Comparison of ENCODE assay signal across 8 cellular contexts in genomic region chr17:58303981-58304734, GRCh38. TPM values are rescaled to one million over a fixed set of nuclear protein-coding genes. Genes with fewer than 3 reads are reported as not detected.
DNase-seq lines count a peak whose midpoint lies in the region; ATAC-seq, FAIRE-seq and TF ChIP-seq lines count a peak whose summit lies in the region.

No MANE protein-coding gene starts in this region.

- H3K79me1 ChIP-seq in H9 (ENCODE audit: insufficient read depth, low read depth, low read length, poor library complexity, severe bottlenecking) (no peaks in the 10 kb centered on the region), H1 (ENCODE audit: low read depth, low read length) (no peaks in the 10 kb centered on the region)

- peak; percentile 74 for TF ChIP-seq CTCF in CD8-positive, alpha-beta T cell (IDR thresholded peaks at IDR 0.05)
- peak; percentile 93 for TF ChIP-seq CTCF in H9 (conservative IDR thresholded peaks at IDR 0.05)
- TF ChIP-seq CTCF in H1 (IDR thresholded peaks at IDR 0.05; ENCODE audit: control extremely low read depth in 1 of 3, insufficient read depth in 1 of 3, low read depth in 1 of 3, low read length in 3 of 3), result peak; percentile 82 to 97 (median 93)
- peak; percentile 64 to 74 (median 69) for TF ChIP-seq CTCF in transverse colon (IDR thresholded peaks at IDR 0.05)

- H3T11ph ChIP-seq in H9 (ENCODE audit: low read length), result no peak overlapping the region

- no peak overlapping the region for H3K27ac Mint-ChIP-seq in CD8-positive, alpha-beta T cell
- H3K27ac Mint-ChIP-seq in H9, result peak overlapping the region in 1 of 3 experiments; percentile 85; a peak in 1 of 7 replicates

- no peaks in the 10 kb centered on the region for H3K9me3 ChIP-seq in CD8-positive, alpha-beta T cell (ENCODE audit: low read length)
- H3K9me3 ChIP-seq in H9 (ENCODE audit: control insufficient read depth, low read depth, low read length) (no peaks in the 10 kb centered on the region), H1 (ENCODE audit: insufficient read depth in 2 of 2, low read depth in 1 of 2, low read length in 1 of 2) (no peaks in the 10 kb centered on the region), transverse colon (no peaks in the 10 kb centered on the region)

- in situ Hi-C loops in transverse colon (cut with MboI; ENCODE audit: low pct_ligation_motif_present in 1 of 4, low pct_unique_long_range_greater_than_20kb in 1 of 4, low sequenced_read_pairs in 3 of 4), result no loop called here

- H4K91ac ChIP-seq in H9 (ENCODE audit: insufficient read length, low read depth, low read length) (peak overlapping the region; percentile 60), H1 (replicated peaks; ENCODE audit: insufficient read length, low read length) (peak overlapping the region; percentile 67)

- DNase-seq in CD8-positive, alpha-beta T cell, result peak; percentile 35 to 73 (median 52)
- DNase-seq in H9 (peak; percentile 90), NCI-H510A treated with DMSO at 0.1 percent for 48 hours (lab: John Stamatoyannopoulos, UW) (peak; percentile 35), H1 (ENCODE audit: low read depth in 1 of 2, low spot score in 2 of 2) (peak; percentile 41 to 84), myocyte (ENCODE audit: low read depth) (peak; percentile 20), transverse colon (peak; percentile 51)
- DNase-seq in activated CD4-positive, alpha-beta T cell treated with anti-CD3 and anti-CD28 coated beads, Interleukin-2, amount 50 U/mL, for 48 hours, result peak; percentile 60 to 72

- H3K4me3 Mint-ChIP-seq in CD8-positive, alpha-beta T cell, result no peak overlapping the region
- no peak overlapping the region; a peak in 1 of 5 replicates for H3K4me3 Mint-ChIP-seq in H9

- H4K5ac ChIP-seq in H9 (ENCODE audit: insufficient read length, low read depth, low read length), result no peak overlapping the region
- peak overlapping the region; percentile 65 for H4K5ac ChIP-seq in H1 (ENCODE audit: insufficient read length, low read depth, low read length)

- no peak overlapping the region for H2AK5ac ChIP-seq in H9 (ENCODE audit: insufficient read length, low read length)
- H2AK5ac ChIP-seq in H1 (ENCODE audit: low read depth, low read length), result no peak overlapping the region

- H3K79me2 ChIP-seq in H9 (ENCODE audit: insufficient read depth, low read length) (no peaks in the 10 kb centered on the region), H1 (ENCODE audit: control insufficient read depth in 1 of 2, insufficient read depth in 2 of 2, low read length in 2 of 2) (no peaks in the 10 kb centered on the region)

- TF ChIP-seq EP300 in H1 (IDR thresholded peaks at IDR 0.05; ENCODE audit: borderline replicate concordance in 1 of 2, low read depth in 2 of 2, low read length in 2 of 2) (no peak), transverse colon (IDR thresholded peaks at IDR 0.05; ENCODE audit: low read depth) (no peak)

- H3K27ac ChIP-seq in CD8-positive, alpha-beta T cell (ENCODE audit: low read depth, low read length), result no peak overlapping the region
- H3K27ac ChIP-seq in H9 (ENCODE audit: insufficient read length, low read depth, low read length) (no peak overlapping the region), H1 (ENCODE audit: low read depth, low read length) (peak overlapping the region; percentile 16; the same call in 1 of the 2 replicates), transverse colon (no peak overlapping the region)

- TF ChIP-seq POLR2A in H1 (IDR thresholded peaks at IDR 0.05; ENCODE audit: control extremely low read depth in 1 of 2, low read depth in 2 of 2, low read length in 2 of 2), result no peak
- no peak for TF ChIP-seq POLR2A in transverse colon (IDR thresholded peaks at IDR 0.05)

- no peak overlapping the region for H4K8ac ChIP-seq in H9 (replicated peaks; ENCODE audit: insufficient read length, low read depth, low read length)
- peak overlapping the region; percentile 83 for H4K8ac ChIP-seq in H1 (ENCODE audit: extremely low read depth, insufficient read depth, low read length)

- H3K4me3 ChIP-seq in CD8-positive, alpha-beta T cell (ENCODE audit: low read depth, low read length), result no peak overlapping the region
- no peak overlapping the region for H3K4me3 ChIP-seq in H1 (ENCODE audit: extremely low read depth in 1 of 4, insufficient read depth in 2 of 4, low read depth in 3 of 4, low read length in 4 of 4)
- no peak overlapping the region for H3K4me3 ChIP-seq in transverse colon

- H2BK120ac ChIP-seq in H9 (ENCODE audit: low read depth, low read length, poor library complexity, severe bottlenecking) (no peak overlapping the region), H1 (replicated peaks; ENCODE audit: low read depth, low read length) (no peak overlapping the region)

- FAIRE-seq in H1 (lab: Jason Lieb, UNC), result peak; percentile 79

- no peaks in the 10 kb centered on the region for H3K36me3 ChIP-seq in CD8-positive, alpha-beta T cell (ENCODE audit: insufficient read depth, low read length)
- H3K36me3 ChIP-seq in H1 (ENCODE audit: control insufficient read depth in 2 of 4, insufficient read depth in 4 of 4, low read length in 3 of 4) (0 out of 8 replicates have a peak, but pooled peaks cover 0 to 2% (median 0%) of the 10 kb centered on the region in 4 experiments), transverse colon (no peaks in the 10 kb centered on the region)

- no peaks in the 10 kb centered on the region for H4K20me1 ChIP-seq in H9 (ENCODE audit: control insufficient read depth, insufficient read depth, insufficient read length)
- no peaks in the 10 kb centered on the region for H4K20me1 ChIP-seq in H1 (replicated peaks in 1 of 2; ENCODE audit: control insufficient read depth in 1 of 2, insufficient read depth in 2 of 2, low read length in 2 of 2)

- H3K27me3 ChIP-seq in CD8-positive, alpha-beta T cell (ENCODE audit: insufficient read depth, low read length), result no peaks in the 10 kb centered on the region
- no peaks in the 10 kb centered on the region for H3K27me3 ChIP-seq in H9 (ENCODE audit: insufficient read depth, low read length)
- no peaks in the 10 kb centered on the region for H3K27me3 ChIP-seq in H1 (replicated peaks in 1 of 4; ENCODE audit: control insufficient read depth in 3 of 4, extremely low read depth in 1 of 4, insufficient read depth in 3 of 4, low read length in 3 of 4)
- no peaks in the 10 kb centered on the region for H3K27me3 ChIP-seq in transverse colon

- H3K9me3 Mint-ChIP-seq in CD8-positive, alpha-beta T cell, result no peaks in the 10 kb centered on the region
- no peaks in the 10 kb centered on the region for H3K9me3 Mint-ChIP-seq in H9

- H2BK12ac ChIP-seq in H9 (ENCODE audit: insufficient read length, low read depth, low read length) (peak overlapping the region; percentile 94), H1 (ENCODE audit: low read depth, low read length) (peak overlapping the region; percentile 77)

- peak; percentile 97 for ATAC-seq in CD8-positive, alpha-beta T cell
- no peak for ATAC-seq in HG03439 (IDR thresholded peaks at IDR 0.05; ENCODE audit: unreplicated experiment)

- H3K9ac ChIP-seq in H9 (ENCODE audit: extremely low read depth, insufficient read length, low read length) (no peak overlapping the region), H1 (replicated peaks in 1 of 4; ENCODE audit: extremely low read depth in 1 of 4, low read depth in 3 of 4, low read length in 3 of 4) (no peak overlapping the region)

- H2BK5ac ChIP-seq in H9 (ENCODE audit: insufficient read length, low read length) (no peak overlapping the region), H1 (ENCODE audit: low read depth, low read length) (0 out of 2 replicates have a peak overlapping the region, but pooled peaks have one; percentile 64)

- no peak overlapping the region for H2BK20ac ChIP-seq in H9 (ENCODE audit: low read depth, low read length, poor library complexity, severe bottlenecking)
- H2BK20ac ChIP-seq in H1 (ENCODE audit: low read length), result peak overlapping the region; percentile 8; the same call in 1 of the 2 replicates

- peak overlapping the region; percentile 68; the same call in 1 of the 2 replicates for H3K14ac ChIP-seq in H9 (ENCODE audit: insufficient read depth, low read length)
- H3K14ac ChIP-seq in H1 (ENCODE audit: insufficient read length), result no peak overlapping the region

- no peak overlapping the region for H2BK15ac ChIP-seq in H9 (ENCODE audit: low read depth, low read length)
- H2BK15ac ChIP-seq in H1 (ENCODE audit: low read length), result peak overlapping the region; percentile 88; the same call in 1 of the 2 replicates

- no peaks in the 10 kb centered on the region for H3K27me3 Mint-ChIP-seq in CD8-positive, alpha-beta T cell (ENCODE audit: low read depth)
- H3K27me3 Mint-ChIP-seq in H9 (ENCODE audit: low read depth), result peaks cover 5% of the 10 kb centered on the region

- intact Hi-C loops in CD8-positive, alpha-beta T cell (cut with DNase I, micrococcal nuclease), result loop anchor here in 1 of 2 experiments (1.0 to 5.0 kb wide), 3 partner anchors 41 to 143 kb away; partner anchors contain the start of gene RNF43
- intact Hi-C loops in transverse colon (cut with DNase I; ENCODE audit: low total_unique reads), result loop anchor here (2.0 kb wide), 1 partner anchor 63 kb away; no protein-coding TSS in a partner anchor

- no peak overlapping the region for H3K56ac ChIP-seq in H9 (ENCODE audit: insufficient read length, low read depth, low read length)
- no peak overlapping the region for H3K56ac ChIP-seq in H1 (replicated peaks; ENCODE audit: insufficient read length, low read depth, low read length)

- H3K4ac ChIP-seq in H9 (ENCODE audit: low read depth, low read length) (no peak overlapping the region), H1 (replicated peaks; ENCODE audit: insufficient read length, low read depth, low read length) (no peak overlapping the region)

- H3K23me2 ChIP-seq in H9 (ENCODE audit: insufficient read length, low read depth, low read length, poor library complexity, severe bottlenecking), result no peaks in the 10 kb centered on the region
- H3K23me2 ChIP-seq in H1 (ENCODE audit: low read depth, low read length), result no peaks in the 10 kb centered on the region

- WGBS in H9 (ENCODE audit: extremely low coverage, insufficient read length, low lambda C conversion rate), result no CpG with 5 or more reads among the region's 10 CpGs
- 39% methylated on average over 10 of the region's 10 CpGs; no CpG with 5 or more reads in 1 of the 2 experiments for WGBS in H1 (ENCODE audit: extremely low coverage in 1 of 2, insufficient coverage in 1 of 2, insufficient read length in 1 of 2, insufficient replicate concordance in 2 of 2, low coverage in 1 of 2, low lambda C conversion rate in 2 of 2, missing lambda C conversion rate in 1 of 2), 2 experiments
- WGBS in transverse colon (ENCODE audit: low coverage in 1 of 2), 2 donors, result 41 to 100% methylated on average over 1 to 10 of the region's 10 CpGs

- peak overlapping the region; percentile 91 for H3K18ac ChIP-seq in H9 (ENCODE audit: insufficient read length, low read depth, low read length)
- peak overlapping the region; percentile 93 for H3K18ac ChIP-seq in H1 (ENCODE audit: extremely low read depth, low read length)

- peak; percentile 55 to 64 for TF ChIP-seq RAD21 in H1 (IDR thresholded peaks at IDR 0.05 in 1 of 2, conservative IDR thresholded peaks at IDR 0.05 in 1 of 2; ENCODE audit: low read depth in 2 of 2, low read length in 2 of 2)

- H3K4me2 ChIP-seq in H9 (ENCODE audit: insufficient read depth, insufficient read length, low read length) (no peak overlapping the region), H1 (ENCODE audit: insufficient read depth in 1 of 2, low read depth in 2 of 2, low read length in 2 of 2) (0 out of 4 replicates have a peak overlapping the region, but pooled peaks of 1 of the 2 experiments have one; percentile 8)

- H2AFZ ChIP-seq in H9 (ENCODE audit: low read length) (no peak overlapping the region), H1 (ENCODE audit: low read length) (peak overlapping the region; percentile 87; the same call in 1 of the 2 replicates)

- POLR2A ChIA-PET in CD8-positive, alpha-beta T cell (lab: Charles Lee), result interaction anchor here (1.0 kb wide), 1 partner anchor 47 kb away, joined by 4 read pairs; the partner anchor contains the start of gene SUPT4H1
- POLR2A ChIA-PET in H1 (lab: Charles Lee; ENCODE audit: partially characterized antibody), result interaction anchor here (1.3 to 2.5 kb wide), 4 partner anchors 11 to 19 kb away, joined by 3 to 9 read pairs (median 4); no protein-coding TSS in a partner anchor

- no peak overlapping the region for H3K23ac ChIP-seq in H9 (ENCODE audit: insufficient read length, low read depth, low read length)
- no peak overlapping the region for H3K23ac ChIP-seq in H1 (ENCODE audit: insufficient read length)

- CTCF ChIA-PET in CD8-positive, alpha-beta T cell (lab: Charles Lee), result interaction anchor here (0.6 to 4.3 kb wide), 33 partner anchors 9 to 184 kb away, joined by 3 to 26 read pairs (median 5); partner anchors contain the start of genes HSF5, LPO, RNF43 and SUPT4H1
- CTCF ChIA-PET in H1 (lab: Charles Lee; ENCODE audit: partially characterized antibody), result interaction anchor here (0.6 to 9.4 kb wide), 52 partner anchors 8 to 290 kb away, joined by 3 to 172 read pairs (median 5); partner anchors contain the start of genes LPO, MKS1, MPO and RNF43

- peaks cover 13% of the 10 kb centered on the region for H3K36me3 Mint-ChIP-seq in CD8-positive, alpha-beta T cell
- H3K36me3 Mint-ChIP-seq in H9 (ENCODE audit: insufficient read depth in 1 of 3, low read depth in 3 of 3), result no peaks in the 10 kb centered on the region

- H3K4me1 ChIP-seq in CD8-positive, alpha-beta T cell (ENCODE audit: insufficient read depth, low read length), result peaks cover 6% of the 10 kb centered on the region
- H3K4me1 ChIP-seq in H9 (ENCODE audit: insufficient read depth, low read length) (no peaks in the 10 kb centered on the region), H1 (replicated peaks in 1 of 4; ENCODE audit: control insufficient read depth in 3 of 4, insufficient read depth in 4 of 4, low read length in 3 of 4) (peaks cover 0 to 15% (median 10%) of the 10 kb centered on the region in 4 experiments; a peak in 5 of 7 replicates), transverse colon (no peaks in the 10 kb centered on the region)

- peaks cover 6% of the 10 kb centered on the region for H3K4me1 Mint-ChIP-seq in CD8-positive, alpha-beta T cell (ENCODE audit: low read depth)
- peaks cover 5 to 35% of the 10 kb centered on the region in 2 experiments for H3K4me1 Mint-ChIP-seq in H9

RNA-seq across cellular contexts. Expression of gene MPO, which starts 23.4 kb away (rescaled TPM):
- not detected for total RNA-seq in CD8-positive, alpha-beta T cell
- not detected in 2 replicates for total RNA-seq in H9 (2021)
- total RNA-seq in H1 (2021; fragmentation: NEBNext Ultra II Directional; extraction: Animal tissue kit (Norgen Biotek cat#: 25700)), result 0.74 TPM in 1 of 2 replicates, not detected in the other
- polyA plus RNA-seq in H1 (2011; rRNA removed), result 0.06 and 0.13 TPM in 2 replicates
- polyA plus RNA-seq in H1 (2011; cell fraction: cytosol; rRNA removed), result 0.08 TPM
- polyA plus RNA-seq in H1 (2011; cell fraction: nucleus; rRNA removed), result 0.61 TPM
- not detected in 4 replicates for polyA plus RNA-seq in H1 (2012, experiment 1 of 2)
- polyA plus RNA-seq in H1 (2012, experiment 2 of 2), result 0.04 TPM
- polyA plus RNA-seq in H1 (2013, experiment 1 of 2), result 0.04 TPM
- 0.09 TPM for polyA plus RNA-seq in H1 (2013, experiment 2 of 2)
- polyA minus RNA-seq in H1 (2011; rRNA and poly(A)+ RNA removed), result not detected in 2 replicates
- not detected for polyA minus RNA-seq in H1 (2011; cell fraction: cytosol; rRNA and poly(A)+ RNA removed)
- not detected for polyA minus RNA-seq in H1 (2011; cell fraction: nucleus; rRNA and poly(A)+ RNA removed)
- 0.05 TPM in 2 replicates for total RNA-seq in myocyte
- polyA plus RNA-seq in myocyte (2012), result 0.05 TPM
- not detected for total RNA-seq in transverse colon

RNA-seq across cellular contexts. Expression of gene TSPOAP1, which starts 24.4 kb away (rescaled TPM):
- total RNA-seq in CD8-positive, alpha-beta T cell, result 10 to 100 TPM; 27.9 to 35.3 TPM
- total RNA-seq in H9 (2021), result 17.3 and 19.0 TPM in 2 replicates
- 9.2 and 9.8 TPM in 2 replicates for total RNA-seq in H1 (2021; fragmentation: NEBNext Ultra II Directional; extraction: Animal tissue kit (Norgen Biotek cat#: 25700))
- polyA plus RNA-seq in H1 (2011; rRNA removed), result 7.6 and 9.8 TPM in 2 replicates
- polyA plus RNA-seq in H1 (2011; cell fraction: cytosol; rRNA removed), result 13.8 TPM
- polyA plus RNA-seq in H1 (2011; cell fraction: nucleus; rRNA removed), result 69.7 TPM
- 14.7 to 18.9 TPM (median 15.9 TPM) in 4 replicates for polyA plus RNA-seq in H1 (2012, experiment 1 of 2)
- polyA plus RNA-seq in H1 (2012, experiment 2 of 2), result 6.2 TPM
- 4.8 TPM for polyA plus RNA-seq in H1 (2013, experiment 1 of 2)
- polyA plus RNA-seq in H1 (2013, experiment 2 of 2), result 4.1 TPM
- 2.9 and 6.6 TPM in 2 replicates for polyA minus RNA-seq in H1 (2011; rRNA and poly(A)+ RNA removed)
- 5.8 TPM for polyA minus RNA-seq in H1 (2011; cell fraction: cytosol; rRNA and poly(A)+ RNA removed)
- polyA minus RNA-seq in H1 (2011; cell fraction: nucleus; rRNA and poly(A)+ RNA removed), result 8.9 TPM
- total RNA-seq in myocyte, result 0.16 TPM in 1 of 2 replicates, not detected in the other
- not detected for polyA plus RNA-seq in myocyte (2012)
- 10 to 100 TPM in 2 of 4 donors, 1 to 10 TPM in 2; 4.4 to 21.7 (median 9.4) TPM for total RNA-seq in transverse colon

RNA-seq across cellular contexts. Expression of gene SUPT4H1, which starts 47.8 kb away (rescaled TPM):
- 10 to 100 TPM; 45.2 to 59.7 TPM for total RNA-seq in CD8-positive, alpha-beta T cell
- total RNA-seq in H9 (2021) (107 and 109 TPM in 2 replicates), myocyte (36.1 and 49.1 TPM in 2 replicates), transverse colon (10 to 100 TPM; 12.0 to 66.3 (median 40.0) TPM)
- 103 and 112 TPM in 2 replicates for total RNA-seq in H1 (2021; fragmentation: NEBNext Ultra II Directional; extraction: Animal tissue kit (Norgen Biotek cat#: 25700))
- 115 and 143 TPM in 2 replicates for polyA plus RNA-seq in H1 (2011; rRNA removed)
- 144 TPM for polyA plus RNA-seq in H1 (2011; cell fraction: cytosol; rRNA removed)
- 67.4 TPM for polyA plus RNA-seq in H1 (2011; cell fraction: nucleus; rRNA removed)
- 166 to 180 TPM (median 170 TPM) in 4 replicates for polyA plus RNA-seq in H1 (2012, experiment 1 of 2)
- 181 TPM for polyA plus RNA-seq in H1 (2012, experiment 2 of 2)
- polyA plus RNA-seq in H1 (2013, experiment 1 of 2), result 66.5 TPM
- polyA plus RNA-seq in H1 (2013, experiment 2 of 2), result 66.6 TPM
- polyA minus RNA-seq in H1 (2011; rRNA and poly(A)+ RNA removed), result 73.5 and 87.0 TPM in 2 replicates
- 50.8 TPM for polyA minus RNA-seq in H1 (2011; cell fraction: cytosol; rRNA and poly(A)+ RNA removed)
- 33.5 TPM for polyA minus RNA-seq in H1 (2011; cell fraction: nucleus; rRNA and poly(A)+ RNA removed)
- 151 TPM for polyA plus RNA-seq in myocyte (2012)

Comparison
In these comparisons a context has a peak if more than half of its experiments do, and no peak if none do; other contexts are left out.
1. DNase-seq: peak in every context shown above with its lines; median percentile 90 in H9; 66 in activated CD4-positive, alpha-beta T cell treated with anti-CD3 and anti-CD28 coated beads, Interleukin-2, amount 50 U/mL, for 48 hours; 62 in H1; 52 in CD8-positive, alpha-beta T cell; 51 in transverse colon; 35 in NCI-H510A treated with DMSO at 0.1 percent for 48 hours; 20 in myocyte.